In genomic region chr2:236887519-236887918, GRCh38 we compare ENCODE assay signal across 14 cellular contexts.
DNase-seq lines count a peak whose midpoint lies in the region; ATAC-seq, FAIRE-seq and TF ChIP-seq lines count a peak whose summit lies in the region.
"Had no signal": no experiment of that assay in that cellular context is flagged by ENCODE, and none has a peak within 500 bp of the region (broad histone marks: within the 10 kb centered on the region; RNA-seq: fewer than 3 reads in every experiment).

No MANE protein-coding gene starts in this region.

- no peak overlapping the region; the same call in 1 of the 2 replicates for H3K4me2 ChIP-seq in HepG2 (ENCODE audit: low read depth, low read length)
- H3K4me2 ChIP-seq: A549 had no signal

- H3K36me3 ChIP-seq in liver (ENCODE audit: control insufficient read depth in 4 of 4, insufficient read depth in 3 of 4, low read depth in 1 of 4, low read length in 3 of 4) (no peaks in the 10 kb centered on the region), HepG2 (replicated peaks in 1 of 2; ENCODE audit: control insufficient read depth in 1 of 2, insufficient read depth in 2 of 2, low read length in 2 of 2) (no peaks in the 10 kb centered on the region), heart right ventricle (no peaks in the 10 kb centered on the region), MG63 (no peaks in the 10 kb centered on the region)

- no peaks in the 10 kb centered on the region for H3K4me1 Mint-ChIP-seq in T-cell
- H3K4me1 Mint-ChIP-seq in activated T-cell treated with anti-CD3 and anti-CD28 coated beads, Interleukin-2, amount 50 U/mL, for 72 hours (ENCODE audit: low read depth) = no peaks in the 10 kb centered on the region

- no peak for TF ChIP-seq RAD21 in liver (IDR thresholded peaks at IDR 0.05)
- TF ChIP-seq RAD21 in HepG2 (CRISPR knock-in tag; IDR thresholded peaks at IDR 0.05) = no peak

- peaks cover 15 to 16% of the 10 kb centered on the region in 2 donors for H3K27me3 Mint-ChIP-seq in T-cell
- no peaks in the 10 kb centered on the region for H3K27me3 Mint-ChIP-seq in activated T-cell treated with anti-CD3 and anti-CD28 coated beads, Interleukin-2, amount 50 U/mL, for 72 hours (ENCODE audit: low read depth)

- H3K36me3 Mint-ChIP-seq in T-cell = no peaks in the 10 kb centered on the region
- H3K36me3 Mint-ChIP-seq in activated T-cell treated with anti-CD3 and anti-CD28 coated beads, Interleukin-2, amount 50 U/mL, for 72 hours (ENCODE audit: insufficient read depth in 2 of 2) = no peaks in the 10 kb centered on the region
- H3K36me3 Mint-ChIP-seq: natural killer cell treated with Interleukin-12 subunit alpha and Interleukin-12 subunit beta and Interleukin-15 and Interleukin-18, amount 100 ng/mL, for 72 hours had no signal

- TF ChIP-seq POLR2A in HepG2 (IDR thresholded peaks at IDR 0.05; ENCODE audit: insufficient read depth in 1 of 2, low read depth in 2 of 2, low read length in 2 of 2) = no peak

- 75% methylated on average over 6 of the region's 6 CpGs for WGBS in liver
- 28% methylated on average over 6 of the region's 6 CpGs for WGBS in HepG2 (ENCODE audit: low lambda C conversion rate)
- 36 to 61% methylated on average over 6 of the region's 6 CpGs for WGBS in heart right ventricle, 2 donors

- POLR2A ChIA-PET in HepG2 (lab: Yijun Ruan, JAX) = no interaction called here
- POLR2A ChIA-PET in T-cell (lab: Charles Lee) = no interaction called here

- CTCF ChIA-PET in HepG2 (lab: Yijun Ruan, JAX; ENCODE audit: low intra/inter-chr PET ratio, low total read pairs) = no interaction called here
- CTCF ChIA-PET in T-cell (lab: Charles Lee) = no interaction called here

- TF ChIP-seq EP300 in HepG2 (IDR thresholded peaks at IDR 0.05; ENCODE audit: low read depth in 2 of 2, low read length in 2 of 2) (no peak), HepG2 (CRISPR knock-in tag; IDR thresholded peaks at IDR 0.05; ENCODE audit: borderline replicate concordance) (no peak)

- no peaks in the 10 kb centered on the region for H3K79me2 ChIP-seq in HepG2 (ENCODE audit: insufficient read depth, low read length)

- H3K9me3 Mint-ChIP-seq in T-cell = no peaks in the 10 kb centered on the region
- no peaks in the 10 kb centered on the region for H3K9me3 Mint-ChIP-seq in activated T-cell treated with anti-CD3 and anti-CD28 coated beads, Interleukin-2, amount 50 U/mL, for 72 hours
- H3K9me3 Mint-ChIP-seq: natural killer cell treated with Interleukin-12 subunit alpha and Interleukin-12 subunit beta and Interleukin-15 and Interleukin-18, amount 100 ng/mL, for 72 hours had no signal

- H3K9ac ChIP-seq in liver (ENCODE audit: low read depth in 1 of 2, low read length in 2 of 2) (no peak overlapping the region), HepG2 (ENCODE audit: insufficient read depth, low read depth, low read length) (no peak overlapping the region)

- DNase-seq in HepG2 (ENCODE audit: low spot score) = no peak
- DNase-seq in heart right ventricle = peak in 1 of 2 donors; percentile 45
- peak; percentile 91 for DNase-seq in posterior vena cava (ENCODE audit: low spot score)
- DNase-seq in MG63 = no peak
- DNase-seq in T-cell = no peak
- no peak for DNase-seq in activated T-cell treated with anti-CD3 and anti-CD28 coated beads, Interleukin-2, amount 50 U/mL, for 72 hours
- no peak for DNase-seq in stimulated activated naive CD8-positive, alpha-beta T cell treated with anti-CD3 and anti-CD28 coated beads, Interleukin-15, Interleukin-2, amounts not matched to agents 100 U/mL and 50 U/mL, for 24 hours
- DNase-seq: cerebellar nuclear complex; NCI-H2029 treated with DMSO at 0.1 percent for 48 hours; OCI-M1; stimulated activated CD4-positive, alpha-beta T cell treated with anti-CD3 and anti-CD28 coated beads, Interleukin-4, amount 100 ng/mL, for 1 hour had no signal

- no peak for TF ChIP-seq CTCF in liver (IDR thresholded peaks at IDR 0.05; ENCODE audit: low read depth, low read length, missing input control)
- no peak for TF ChIP-seq CTCF in HepG2 (CRISPR knock-in tag; IDR thresholded peaks at IDR 0.05)
- TF ChIP-seq CTCF in heart right ventricle (IDR thresholded peaks at IDR 0.05) = no peak

- peak overlapping the region; percentile 39 to 44 for H3K27ac ChIP-seq in liver (ENCODE audit: low read depth in 1 of 2, low read length in 2 of 2)
- H3K27ac ChIP-seq in HepG2 (ENCODE audit: extremely low read length, insufficient read depth, low read length) = no peak overlapping the region
- H3K27ac ChIP-seq in heart right ventricle = peak overlapping the region in 8 of 10 donors; percentile 56 to 85 (median 72)
- H3K27ac ChIP-seq: A549 had no signal

- H3K4me3 Mint-ChIP-seq in T-cell = no peak overlapping the region
- H3K4me3 Mint-ChIP-seq in activated T-cell treated with anti-CD3 and anti-CD28 coated beads, Interleukin-2, amount 50 U/mL, for 72 hours = no peak overlapping the region
- H3K4me3 Mint-ChIP-seq: natural killer cell treated with Interleukin-12 subunit alpha and Interleukin-12 subunit beta and Interleukin-15 and Interleukin-18, amount 100 ng/mL, for 72 hours had no signal

- ATAC-seq in HepG2 = no peak
- peak in 6 of 8 donors; percentile 37 to 82 (median 46) for ATAC-seq in heart right ventricle
- no peak for ATAC-seq in T-cell (replicated peaks in 1 of 4)
- no peak for ATAC-seq in activated T-cell treated with anti-CD3 and anti-CD28 coated beads, Interleukin-2, amount 50 U/mL, for 72 hours (replicated peaks in 1 of 2)
- ATAC-seq in stimulated activated naive CD8-positive, alpha-beta T cell treated with anti-CD3 and anti-CD28 coated beads, Interleukin-15, Interleukin-2, amounts not matched to agents 100 U/mL and 50 U/mL, for 24 hours = no peak
- ATAC-seq: A549; natural killer cell treated with Interleukin-12 subunit alpha and Interleukin-12 subunit beta and Interleukin-15 and Interleukin-18, amount 100 ng/mL, for 72 hours had no signal

- H3K4me1 ChIP-seq in liver (ENCODE audit: control insufficient read depth in 4 of 4, insufficient read depth in 4 of 4, low read length in 3 of 4) (peaks cover 0 to 6% (median 2%) of the 10 kb centered on the region in 4 donors), HepG2 (ENCODE audit: insufficient read depth, low read length) (no peaks in the 10 kb centered on the region), heart right ventricle (peaks cover 0 to 30% (median 20%) of the 10 kb centered on the region in 9 donors)
- H3K4me1 ChIP-seq: A549 had no signal

- H3K27ac Mint-ChIP-seq in T-cell = no peak overlapping the region
- no peak overlapping the region for H3K27ac Mint-ChIP-seq in activated T-cell treated with anti-CD3 and anti-CD28 coated beads, Interleukin-2, amount 50 U/mL, for 72 hours
- H3K27ac Mint-ChIP-seq: natural killer cell treated with Interleukin-12 subunit alpha and Interleukin-12 subunit beta and Interleukin-15 and Interleukin-18, amount 100 ng/mL, for 72 hours had no signal

- H3K9me3 ChIP-seq in liver (ENCODE audit: control insufficient read depth in 4 of 4, low read length in 3 of 4) (no peaks in the 10 kb centered on the region), HepG2 (ENCODE audit: low read length) (no peaks in the 10 kb centered on the region), heart right ventricle (peaks cover 0 to 6% (median 0%) of the 10 kb centered on the region in 11 donors), MG63 (peaks cover 4% of the 10 kb centered on the region; the same call in 1 of the 2 replicates)

- no peaks in the 10 kb centered on the region for H4K20me1 ChIP-seq in HepG2 (ENCODE audit: insufficient read depth, low read length)

- in situ Hi-C loops in HepG2 (cut with HindIII; ENCODE audit: extremely low pct_ligation_motif_present, low pct_unique_long_range_greater_than_20kb) = no loop called here

- no peak overlapping the region for H3K4me3 ChIP-seq in liver (ENCODE audit: low read depth in 1 of 3, low read length in 3 of 3)
- H3K4me3 ChIP-seq in HepG2 (replicated peaks in 1 of 3; ENCODE audit: insufficient read depth in 1 of 3, low read depth in 2 of 3, low read length in 3 of 3) = no peak overlapping the region
- no peak overlapping the region for H3K4me3 ChIP-seq in heart right ventricle
- H3K4me3 ChIP-seq in MG63 = no peak overlapping the region
- H3K4me3 ChIP-seq: A549 had no signal

- FAIRE-seq in HepG2 (lab: Jason Lieb, UNC) = no peak
- FAIRE-seq: A549 had no signal

- no TSS peak for BruUV-seq in HepG2 (replicated peaks; lab: Mats Ljungman, UMichigan)

- H3K27me3 ChIP-seq in liver (ENCODE audit: control insufficient read depth in 4 of 4, insufficient read depth in 4 of 4, low read length in 3 of 4) (no peaks in the 10 kb centered on the region), HepG2 (ENCODE audit: control insufficient read depth in 1 of 2, insufficient read depth in 2 of 2, low read length in 2 of 2) (peaks cover 2 to 17% of the 10 kb centered on the region in 2 experiments; a peak in 2 of 5 replicates), heart right ventricle (no peaks in the 10 kb centered on the region), MG63 (no peaks in the 10 kb centered on the region)

- no peak overlapping the region for H2AFZ ChIP-seq in HepG2 (ENCODE audit: low read length)

- intact Hi-C loops in HepG2 (cut with micrococcal nuclease; ENCODE audit: unreplicated experiment) (no loop called here), heart right ventricle (cut with DNase I) (no loop called here), posterior vena cava (cut with DNase I) (loop anchor here (5.0 to 10.0 kb wide), 4 partner anchors 53 to 1110 kb away; no protein-coding TSS in a partner anchor)

TF ChIP-seq in liver, 16 proteins besides CTCF, POLR2A, EP300 and RAD21 (continues in another document):
- TF ChIP-seq FOXA2 (IDR thresholded peaks at IDR 0.05) (no peak), FOXA1 (IDR thresholded peaks at IDR 0.05) (no peak), EGR1 (IDR thresholded peaks at IDR 0.05; ENCODE audit: low read depth in 2 of 2) (no peak), HNF4A (conservative IDR thresholded peaks at IDR 0.05) (no peak), GABPA (IDR thresholded peaks at IDR 0.05 in 1 of 2, conservative IDR thresholded peaks at IDR 0.05 in 1 of 2) (no peak), ATF3 (IDR thresholded peaks at IDR 0.05) (no peak), JUND (IDR thresholded peaks at IDR 0.05) (no peak)

TF ChIP-seq in HepG2, 621 proteins besides CTCF, POLR2A, EP300 and RAD21:
- TF ChIP-seq ZNF672 (CRISPR knock-in tag; IDR thresholded peaks at IDR 0.05) (no peak), HNF4G (IDR thresholded peaks at IDR 0.05; ENCODE audit: borderline replicate concordance, low read depth, low read length) (no peak), HNF4G (CRISPR knock-in tag; IDR thresholded peaks at IDR 0.05; ENCODE audit: borderline replicate concordance, low read depth) (no peak), ZMYM4 (CRISPR knock-in tag; IDR thresholded peaks at IDR 0.05) (no peak), ZNF614 (CRISPR knock-in tag; IDR thresholded peaks at IDR 0.05; ENCODE audit: borderline replicate concordance) (no peak), MTF2 (CRISPR knock-in tag; IDR thresholded peaks at IDR 0.05; ENCODE audit: borderline replicate concordance) (no peak), ZBTB38 (CRISPR knock-in tag; IDR thresholded peaks at IDR 0.05) (no peak), SIX1 (CRISPR knock-in tag; IDR thresholded peaks at IDR 0.05; ENCODE audit: borderline replicate concordance) (no peak)

Comparison
In these comparisons a context has a peak if more than half of its experiments do, and no peak if none do; other contexts are left out.
1. ATAC-seq: peak in heart right ventricle (6 of 8); none in HepG2 (single experiment), T-cell (0 of 4), activated T-cell treated with anti-CD3 and anti-CD28 coated beads, Interleukin-2, amount 50 U/mL, for 72 hours (0 of 2) and stimulated activated naive CD8-positive, alpha-beta T cell treated with anti-CD3 and anti-CD28 coated beads, Interleukin-15, Interleukin-2, amounts not matched to agents 100 U/mL and 50 U/mL, for 24 hours (single experiment).
2. intact Hi-C loops: an anchor here in posterior vena cava (5.0 to 10.0 kb wide); none called in HepG2 and heart right ventricle.